ENCODE assay signal across 8 cellular contexts in the genomic region with DNA sequence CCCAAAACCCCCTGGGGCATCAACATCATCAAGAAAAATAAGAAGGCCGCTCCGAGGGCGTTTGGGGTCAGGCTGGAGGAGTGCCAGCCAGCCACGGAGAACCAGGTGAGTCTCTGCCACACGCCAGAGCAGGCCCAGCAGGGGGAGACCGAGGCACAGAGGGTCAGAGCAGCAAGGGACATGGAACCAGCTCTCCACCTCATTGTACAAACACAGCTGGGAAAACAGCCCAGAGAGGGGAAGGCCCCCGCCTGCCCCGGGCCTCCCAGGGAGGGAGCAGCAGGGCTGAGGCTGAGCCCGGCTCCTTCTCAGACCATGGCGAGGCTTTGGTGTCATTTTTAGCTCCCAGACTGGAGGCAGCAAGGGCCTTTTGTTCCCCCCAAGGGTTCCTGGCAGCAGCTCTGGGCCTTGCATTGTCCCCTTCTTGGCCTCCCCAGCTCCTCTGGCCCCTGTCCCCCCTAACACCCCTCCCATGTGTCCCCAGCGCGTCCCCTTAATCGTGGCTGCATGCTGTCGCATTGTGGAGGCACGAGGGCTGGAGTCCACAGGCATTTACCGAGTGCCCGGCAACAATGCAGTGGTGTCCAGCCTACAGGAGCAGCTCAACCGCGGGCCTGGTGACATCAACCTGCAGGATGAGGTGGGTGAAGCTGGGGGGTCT. TPM values are rescaled to one million over a fixed set of nuclear protein-coding genes. Genes with fewer than 3 reads are reported as not detected.
DNase-seq lines count a peak whose midpoint lies in the region; FAIRE-seq and TF ChIP-seq lines count a peak whose summit lies in the region.
"Not testable (repeated sequence)": the region's sequence is repeated elsewhere in the genome, so short reads cannot be mapped to it uniquely, and the experiment has no call there.
"Had no signal": no experiment of that assay in that cellular context is flagged by ENCODE, and none has a peak within 500 bp of the region (broad histone marks: within the 10 kb centered on the region; RNA-seq: fewer than 3 reads in every experiment).

No MANE protein-coding gene starts in this region.

- not testable (repeated sequence) for H3K9me3 Mint-ChIP-seq in chondrocyte (ENCODE audit: low read depth)

- intact Hi-C loops in kidney (cut with DNase I) = not testable (repeated sequence)
- intact Hi-C loops in posterior cingulate gyrus (cut with DNase I) = loop anchor here (5.0 kb wide), 2 partner anchors 40 to 60 kb away; no protein-coding TSS in a partner anchor

- not testable (repeated sequence) for FAIRE-seq in kidney (lab: Jason Lieb, UNC)

- H3K9me3 ChIP-seq in kidney (ENCODE audit: control insufficient read depth in 1 of 2, low read length in 2 of 2) = not testable (repeated sequence)

- peak; percentile 27 for TF ChIP-seq CTCF in chondrocyte (IDR thresholded peaks at IDR 0.05)
- TF ChIP-seq CTCF in kidney (IDR thresholded peaks at IDR 0.05; ENCODE audit: borderline replicate concordance, extremely low read depth, insufficient read depth) = not testable (repeated sequence)

- not testable (repeated sequence) for H3K27ac ChIP-seq in kidney (ENCODE audit: low read depth in 2 of 2, low read length in 2 of 2)

- H3K4me3 ChIP-seq in kidney (ENCODE audit: low read length in 2 of 2) = not testable (repeated sequence)

- not testable (repeated sequence) for H3K4me3 Mint-ChIP-seq in chondrocyte (ENCODE audit: unreplicated experiment)

- H3K4me1 Mint-ChIP-seq in chondrocyte (ENCODE audit: low read depth) = peaks cover 41% of the 10 kb centered on the region

- not testable (repeated sequence) for H3K27me3 Mint-ChIP-seq in chondrocyte (ENCODE audit: low read depth)

- DNase-seq in DMS53 (lab: John Stamatoyannopoulos, UW) (peak; percentile 76), NCI-H146 treated with DMSO at 0.1 percent for 48 hours (lab: John Stamatoyannopoulos, UW; ENCODE audit: unreplicated experiment) (peak; percentile 64), NCI-H510A treated with DMSO at 0.1 percent for 48 hours (lab: John Stamatoyannopoulos, UW) (peak; percentile 77), SHP77 treated with DMSO at 0.1 percent for 48 hours (lab: John Stamatoyannopoulos, UW) (peak; percentile 76), kidney (peak; percentile 61), posterior cingulate gyrus (peak in 9 of 10 donors; percentile 45 to 96 (median 67))
- not testable (repeated sequence) for DNase-seq in chondrocyte (ENCODE audit: low spot score)

- not testable (repeated sequence) for H3K36me3 ChIP-seq in kidney (ENCODE audit: control insufficient read depth in 1 of 2, insufficient read depth in 2 of 2, low read length in 2 of 2)

- H3K27ac Mint-ChIP-seq in chondrocyte (ENCODE audit: unreplicated experiment) = not testable (repeated sequence)

- H3K36me3 Mint-ChIP-seq in chondrocyte (ENCODE audit: low read depth) = peaks cover 26% of the 10 kb centered on the region

- not testable (repeated sequence) for H3K9ac ChIP-seq in kidney (ENCODE audit: low read length in 2 of 2)

- not testable (repeated sequence) for H3K4me1 ChIP-seq in kidney (ENCODE audit: control insufficient read depth in 1 of 2, insufficient read depth in 1 of 2, low read depth in 1 of 2, low read length in 2 of 2)

RNA-seq across cellular contexts. Expression of gene ARHGAP23, which starts 53.9 kb away (rescaled TPM):
- total RNA-seq in chondrocyte (109 to 165 TPM (median 157 TPM) in 3 replicates), kidney (53.8 TPM)
- polyA plus RNA-seq in kidney (ENCODE audit: insufficient read depth, low read depth, low replicate concordance) = 7.6 TPM
- polyA plus RNA-seq: IgD-negative memory B cell had no signal
